Comparison of ENCODE assay signal across 7 cellular contexts in the genomic region with DNA sequence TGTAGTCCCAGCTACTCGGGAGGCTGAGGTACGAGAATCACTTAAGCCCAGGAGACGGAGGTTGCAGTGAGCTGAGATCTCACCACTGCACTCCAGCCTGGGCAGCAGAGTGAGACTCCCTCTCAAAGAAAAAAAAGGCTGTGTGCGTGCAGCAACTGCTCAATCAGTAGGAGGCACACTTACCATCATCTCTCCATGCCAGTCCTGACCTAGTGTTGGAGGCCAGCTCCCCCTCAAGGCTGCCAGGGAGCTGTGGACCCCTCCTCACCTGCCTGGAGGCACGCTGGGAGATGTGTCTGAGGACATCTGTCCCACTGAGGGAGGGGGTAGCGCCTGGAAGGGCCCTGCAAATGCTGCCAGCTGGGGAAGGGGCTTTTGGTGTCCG. TPM values are rescaled to one million over a fixed set of nuclear protein-coding genes. Genes with fewer than 3 reads are reported as not detected.
DNase-seq lines count a peak whose midpoint lies in the region; ATAC-seq, FAIRE-seq and TF ChIP-seq lines count a peak whose summit lies in the region.

No MANE protein-coding gene starts in this region.

- CTCF ChIA-PET in H1 (lab: Charles Lee; ENCODE audit: partially characterized antibody) = interaction anchor here (0.7 to 6.3 kb wide), 15 partner anchors 8 to 315 kb away, joined by 3 to 88 read pairs (median 5); a partner anchor contains a TSS

- H2AFZ ChIP-seq in OCI-LY3 (ENCODE audit: low read depth, low read length) (no peak overlapping the region), H1 (ENCODE audit: low read length) (no peak overlapping the region)

- no peak overlapping the region for H3K23ac ChIP-seq in H1 (ENCODE audit: insufficient read length)

- H3K4me2 ChIP-seq in OCI-LY3 (ENCODE audit: low read length) (peak overlapping the region; percentile 100), H1 (ENCODE audit: insufficient read depth in 1 of 2, low read depth in 2 of 2, low read length in 2 of 2) (0 out of 4 replicates have a peak overlapping the region, but pooled peaks of 1 of the 2 experiments have one; percentile 19)

- DNase-seq in H1 (ENCODE audit: low read depth in 1 of 2, low spot score in 2 of 2) = no peak
- DNase-seq in small intestine = no peak
- no peak for DNase-seq in NCI-H69 (lab: John Stamatoyannopoulos, UW)

- no peak overlapping the region for H3K56ac ChIP-seq in H1 (replicated peaks; ENCODE audit: insufficient read length, low read depth, low read length)

- no peak overlapping the region for H3K14ac ChIP-seq in H1 (ENCODE audit: insufficient read length)

- H3K27ac ChIP-seq in OCI-LY3 (ENCODE audit: low read length) (peak overlapping the region; percentile 100), H1 (ENCODE audit: low read depth, low read length) (no peak overlapping the region), small intestine (ENCODE audit: low read depth in 1 of 2, low read length in 1 of 2) (peak overlapping the region; percentile 79 to 93)

- H3K9me3 ChIP-seq in OCI-LY3 (ENCODE audit: insufficient read depth, low read length) (no peaks in the 10 kb centered on the region), H1 (ENCODE audit: insufficient read depth in 2 of 2, low read depth in 1 of 2, low read length in 1 of 2) (no peaks in the 10 kb centered on the region), small intestine (ENCODE audit: control insufficient read depth, low read depth) (no peaks in the 10 kb centered on the region)

- H2BK5ac ChIP-seq in H1 (ENCODE audit: low read depth, low read length) = peak overlapping the region; percentile 81; the same call in 1 of the 2 replicates

- WGBS in H1 (ENCODE audit: extremely low coverage in 1 of 2, insufficient coverage in 1 of 2, insufficient read length in 1 of 2, insufficient replicate concordance in 2 of 2, low coverage in 1 of 2, low lambda C conversion rate in 2 of 2, missing lambda C conversion rate in 1 of 2), 2 experiments = 85% methylated on average over 5 of the region's 7 CpGs; no CpG with 5 or more reads in 1 of the 2 experiments
- WGBS in small intestine, 3 donors = 74 to 91% (median 82%) methylated on average over 7 of the region's 7 CpGs

- TF ChIP-seq EP300 in H1 (IDR thresholded peaks at IDR 0.05; ENCODE audit: borderline replicate concordance in 1 of 2, low read depth in 2 of 2, low read length in 2 of 2) = no peak

- H2BK20ac ChIP-seq in H1 (ENCODE audit: low read length) = no peak overlapping the region

- no peak overlapping the region for H2BK120ac ChIP-seq in H1 (replicated peaks; ENCODE audit: low read depth, low read length)

- TF ChIP-seq POLR2A in H1 (IDR thresholded peaks at IDR 0.05; ENCODE audit: control extremely low read depth in 1 of 2, low read depth in 2 of 2, low read length in 2 of 2) = no peak

- ATAC-seq in GM21367 (IDR thresholded peaks at IDR 0.05; ENCODE audit: unreplicated experiment) (peak; percentile 2), HG02885 (IDR thresholded peaks at IDR 0.05; ENCODE audit: poor library complexity, unreplicated experiment) (no peak), HG03139 (IDR thresholded peaks at IDR 0.05; ENCODE audit: unreplicated experiment) (no peak)

- H3K4ac ChIP-seq in H1 (replicated peaks; ENCODE audit: insufficient read length, low read depth, low read length) = peak overlapping the region; percentile 57

- TF ChIP-seq CTCF in OCI-LY3 (IDR thresholded peaks at IDR 0.05; ENCODE audit: low read depth, low read length) = no peak
- TF ChIP-seq CTCF in H1 (IDR thresholded peaks at IDR 0.05; ENCODE audit: control extremely low read depth in 1 of 3, insufficient read depth in 1 of 3, low read depth in 1 of 3, low read length in 3 of 3) = no peak

- peak overlapping the region; percentile 52 for H4K91ac ChIP-seq in H1 (replicated peaks; ENCODE audit: insufficient read length, low read length)

- peak overlapping the region; percentile 77 for H4K8ac ChIP-seq in H1 (ENCODE audit: extremely low read depth, insufficient read depth, low read length)

- H2BK15ac ChIP-seq in H1 (ENCODE audit: low read length) = 0 out of 2 replicates have a peak overlapping the region, but pooled peaks have one; percentile 88

- H3K27me3 ChIP-seq in OCI-LY3 (ENCODE audit: low read depth, low read length) = no peaks in the 10 kb centered on the region
- H3K27me3 ChIP-seq in H1 (replicated peaks in 1 of 4; ENCODE audit: control insufficient read depth in 3 of 4, extremely low read depth in 1 of 4, insufficient read depth in 3 of 4, low read length in 3 of 4) = no peaks in the 10 kb centered on the region
- H3K27me3 ChIP-seq in small intestine (ENCODE audit: control insufficient read depth in 2 of 2, insufficient read depth in 2 of 2, low read length in 2 of 2) = no peaks in the 10 kb centered on the region

- H3K79me1 ChIP-seq in H1 (ENCODE audit: low read depth, low read length) = peaks cover 9% of the 10 kb centered on the region

- H3K4me3 ChIP-seq in OCI-LY3 (ENCODE audit: low read length) = peak overlapping the region; percentile 95
- H3K4me3 ChIP-seq in H1 (ENCODE audit: extremely low read depth in 1 of 4, insufficient read depth in 2 of 4, low read depth in 3 of 4, low read length in 4 of 4) = no peak overlapping the region; a peak in 1 of 8 replicates
- no peak overlapping the region for H3K4me3 ChIP-seq in small intestine (ENCODE audit: low read depth in 1 of 2, low read length in 2 of 2)

- H4K5ac ChIP-seq in H1 (ENCODE audit: insufficient read length, low read depth, low read length) = peak overlapping the region; percentile 48

- H3K9ac ChIP-seq in OCI-LY3 (ENCODE audit: low read length) (peak overlapping the region; percentile 99), H1 (replicated peaks in 1 of 4; ENCODE audit: extremely low read depth in 1 of 4, low read depth in 3 of 4, low read length in 3 of 4) (no peak overlapping the region)

- POLR2A ChIA-PET in H1 (lab: Charles Lee; ENCODE audit: partially characterized antibody) = interaction anchor here (0.6 to 3.4 kb wide), 4 partner anchors 11 to 124 kb away, joined by 3 to 14 read pairs (median 6); a partner anchor contains a TSS

- H3K36me3 ChIP-seq in OCI-LY3 (replicated peaks; ENCODE audit: low read depth, low read length) (peaks cover 6% of the 10 kb centered on the region), H1 (ENCODE audit: control insufficient read depth in 2 of 4, insufficient read depth in 4 of 4, low read length in 3 of 4) (no peaks in the 10 kb centered on the region; a peak in 2 of 8 replicates), small intestine (ENCODE audit: control insufficient read depth in 2 of 2, insufficient read depth in 2 of 2, low read length in 2 of 2) (peaks cover 0 to 16% of the 10 kb centered on the region in 2 donors)

- peak overlapping the region; percentile 17; the same call in 1 of the 2 replicates for H2AK5ac ChIP-seq in H1 (ENCODE audit: low read depth, low read length)

- H3K4me1 ChIP-seq in OCI-LY3 (ENCODE audit: low read length) (peaks cover 73% of the 10 kb centered on the region), H1 (replicated peaks in 1 of 4; ENCODE audit: control insufficient read depth in 3 of 4, insufficient read depth in 4 of 4, low read length in 3 of 4) (peaks cover 0 to 17% (median 7%) of the 10 kb centered on the region in 4 experiments; a peak in 6 of 7 replicates), small intestine (ENCODE audit: control insufficient read depth in 2 of 2, insufficient read depth in 1 of 2, low read depth in 1 of 2, low read length in 1 of 2) (peaks cover 0 to 6% of the 10 kb centered on the region in 2 donors)

- H3K79me2 ChIP-seq in OCI-LY3 (ENCODE audit: low read length) = peaks cover 30% of the 10 kb centered on the region
- peaks cover 0 to 2% of the 10 kb centered on the region in 2 experiments; a peak in 1 of 4 replicates for H3K79me2 ChIP-seq in H1 (ENCODE audit: control insufficient read depth in 1 of 2, insufficient read depth in 2 of 2, low read length in 2 of 2)

- H2BK12ac ChIP-seq in H1 (ENCODE audit: low read depth, low read length) = 0 out of 2 replicates have a peak overlapping the region, but pooled peaks have one; percentile 50

- H3K23me2 ChIP-seq in H1 (ENCODE audit: low read depth, low read length) = no peaks in the 10 kb centered on the region

- no peak for FAIRE-seq in H1 (lab: Jason Lieb, UNC)
- no peak for FAIRE-seq in small intestine (lab: Jason Lieb, UNC)

- no peaks in the 10 kb centered on the region for H4K20me1 ChIP-seq in OCI-LY3 (ENCODE audit: insufficient read depth, low read length)
- H4K20me1 ChIP-seq in H1 (replicated peaks in 1 of 2; ENCODE audit: control insufficient read depth in 1 of 2, insufficient read depth in 2 of 2, low read length in 2 of 2) = peaks cover 15 to 29% of the 10 kb centered on the region in 2 experiments

- H3K18ac ChIP-seq in H1 (ENCODE audit: extremely low read depth, low read length) = peak overlapping the region; percentile 62; the same call in 1 of the 2 replicates

- no peak for TF ChIP-seq RAD21 in H1 (IDR thresholded peaks at IDR 0.05 in 1 of 2, conservative IDR thresholded peaks at IDR 0.05 in 1 of 2; ENCODE audit: low read depth in 2 of 2, low read length in 2 of 2)

TF ChIP-seq in H1, 55 proteins besides CTCF, POLR2A, EP300 and RAD21 (continues in another document):
- TF ChIP-seq, protein P1, sequence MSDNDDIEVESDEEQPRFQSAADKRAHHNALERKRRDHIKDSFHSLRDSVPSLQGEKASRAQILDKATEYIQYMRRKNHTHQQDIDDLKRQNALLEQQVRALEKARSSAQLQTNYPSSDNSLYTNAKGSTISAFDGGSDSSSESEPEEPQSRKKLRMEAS (IDR thresholded peaks at IDR 0.05) = no peak

RNA-seq across cellular contexts. Expression of a gene that starts 11.9 kb away (rescaled TPM):
- total RNA-seq in H1 (2021; fragmentation: NEBNext Ultra II Directional; extraction: Animal tissue kit (Norgen Biotek cat#: 25700)) = 55.0 and 56.5 TPM in 2 replicates
- polyA plus RNA-seq in H1 (2011; rRNA removed) (44.3 and 48.8 TPM in 2 replicates), small intestine (100 to 1,000 TPM in 2 of 3 donors, 10 to 100 TPM in 1; 60.9 to 223 (median 178) TPM)
- 46.1 TPM for polyA plus RNA-seq in H1 (2011; cell fraction: cytosol; rRNA removed)
- 65.0 TPM for polyA plus RNA-seq in H1 (2011; cell fraction: nucleus; rRNA removed)
- polyA plus RNA-seq in H1 (2012, experiment 1 of 2) = 40.0 to 54.8 TPM (median 50.7 TPM) in 4 replicates
- polyA plus RNA-seq in H1 (2012, experiment 2 of 2) = 54.0 TPM
- polyA plus RNA-seq in H1 (2013, experiment 1 of 2) = 33.6 TPM
- 28.5 TPM for polyA plus RNA-seq in H1 (2013, experiment 2 of 2)
- polyA minus RNA-seq in H1 (2011; rRNA and poly(A)+ RNA removed) = 63.2 and 67.1 TPM in 2 replicates
- polyA minus RNA-seq in H1 (2011; cell fraction: cytosol; rRNA and poly(A)+ RNA removed) = 47.8 TPM
- polyA minus RNA-seq in H1 (2011; cell fraction: nucleus; rRNA and poly(A)+ RNA removed) = 43.5 TPM
